ENCODE assay signal across 21 cellular contexts in genomic region chr4:133995243-133995960, GRCh38.
"Had no signal": no experiment of that assay in that cellular context is flagged by ENCODE, and none has a peak within 500 bp of the region (broad histone marks: within the 10 kb centered on the region; RNA-seq: fewer than 3 reads in every experiment).

No MANE protein-coding gene starts in this region.

- H3K27ac ChIP-seq: colonic mucosa, esophagus muscularis mucosa, foreskin keratinocyte, gastroesophageal sphincter, heart right ventricle, left lung, lower lobe of right lung had no signal

- H3K27ac Mint-ChIP-seq: dendritic cell treated with granulocyte-macrophage colony-stimulating factor and Interleukin-4, amounts not matched to agents 40 ng/mL and 50 ng/mL, for 4 days; effector memory CD8-positive, alpha-beta T cell had no signal

- DNase-seq: cerebellar nuclear complex; colonic mucosa; cortex of kidney; effector CD8-positive, alpha-beta T cell; effector memory CD8-positive, alpha-beta T cell; foreskin keratinocyte; glutamatergic neuron; head of caudate nucleus; heart right ventricle; hippocampal formation; islet precursor cell; kidney; kidney glomerular epithelial cell; left lung; left ventricle myocardium superior; lower lobe of right lung; mesendoderm; midbrain had no signal

- H3K4me3 ChIP-seq: colonic mucosa, esophagus muscularis mucosa, gastroesophageal sphincter, heart right ventricle, left lung, lower lobe of right lung had no signal

- H3K4me1 ChIP-seq: colonic mucosa, esophagus muscularis mucosa, foreskin keratinocyte, gastroesophageal sphincter, heart right ventricle, left lung, lower lobe of right lung had no signal

- H3K27me3 Mint-ChIP-seq: dendritic cell treated with granulocyte-macrophage colony-stimulating factor and Interleukin-4, amounts not matched to agents 40 ng/mL and 50 ng/mL, for 4 days; effector memory CD8-positive, alpha-beta T cell had no signal

- H3K4me3 Mint-ChIP-seq: dendritic cell treated with granulocyte-macrophage colony-stimulating factor and Interleukin-4, amounts not matched to agents 40 ng/mL and 50 ng/mL, for 4 days; effector memory CD8-positive, alpha-beta T cell had no signal

- ATAC-seq: effector memory CD8-positive, alpha-beta T cell; foreskin keratinocyte; gastroesophageal sphincter; heart right ventricle; left lung; left ventricle myocardium superior; lower lobe of right lung had no signal

- H3K9me3 ChIP-seq: colonic mucosa, esophagus muscularis mucosa had no signal

- H3K36me3 ChIP-seq: colonic mucosa, esophagus muscularis mucosa, gastroesophageal sphincter, heart right ventricle, left lung, lower lobe of right lung had no signal

- H3K27me3 ChIP-seq: colonic mucosa, esophagus muscularis mucosa, foreskin keratinocyte, gastroesophageal sphincter, heart right ventricle, left lung had no signal
